Comparison of ENCODE assay signal across 8 cellular contexts in the genomic region with DNA sequence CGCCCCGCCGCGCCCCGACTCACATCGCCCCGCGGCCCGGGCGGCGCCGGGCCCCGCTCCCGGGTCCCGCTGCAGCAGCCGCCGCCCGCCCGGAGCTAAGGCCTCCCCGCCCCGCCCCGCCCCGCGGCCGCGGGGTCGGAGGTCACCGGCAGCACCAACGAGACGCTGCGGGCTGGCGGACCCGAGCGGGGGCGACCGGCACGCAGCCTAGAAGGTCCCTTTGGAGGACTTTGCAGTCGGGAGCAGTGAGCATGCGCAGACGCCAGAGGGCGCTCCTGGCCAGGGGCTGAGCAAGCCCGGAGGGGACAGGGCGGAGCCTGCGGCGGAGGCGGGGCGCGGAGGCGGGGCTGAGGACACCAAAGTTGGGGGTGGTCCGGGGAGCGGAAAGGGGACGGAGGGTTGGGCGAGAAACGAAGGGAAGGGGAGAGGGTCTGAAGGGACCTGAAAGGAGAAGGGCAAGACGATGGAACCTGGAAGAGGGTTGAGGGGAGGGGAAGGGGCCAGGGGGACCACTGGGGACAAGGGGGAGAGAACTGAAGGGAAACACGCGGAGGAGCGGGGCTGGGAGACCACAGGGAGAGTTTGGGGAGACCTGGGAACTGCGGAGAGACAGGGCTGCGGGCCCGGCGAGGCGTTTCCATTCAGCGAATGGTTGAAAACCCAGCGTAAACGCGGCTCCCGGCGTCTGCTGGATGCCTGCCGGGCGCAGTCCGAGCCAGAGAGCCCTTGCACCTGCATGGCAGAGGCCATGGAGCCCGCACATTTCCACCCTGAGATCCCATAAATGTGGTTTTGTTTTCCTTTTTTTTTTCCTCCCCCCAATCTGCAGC. TPM values are rescaled to one million over a fixed set of nuclear protein-coding genes. Genes with fewer than 3 reads are reported as not detected.
DNase-seq lines count a peak whose midpoint lies in the region; ATAC-seq and TF ChIP-seq lines count a peak whose summit lies in the region.

Gene FRS3 (minus strand): TSS at position 108 of the 830 bp plus-strand sequence. CDS start 2,913 bp downstream, outside the sequence.

- H3K27me3 Mint-ChIP-seq in WTC11 (ENCODE audit: low read depth) = peaks cover 42% of the 10 kb centered on the region

- peak; percentile 93 for TF ChIP-seq CTCF in AG09309 (IDR thresholded peaks at IDR 0.05; ENCODE audit: control insufficient read depth, insufficient read depth, low read depth, low read length, missing control alignments)
- peak; percentile 92 for TF ChIP-seq CTCF in WTC11 (IDR thresholded peaks at IDR 0.05)

- POLR2A ChIA-PET in WTC11 (lab: Charles Lee) = no interaction called here

- H3K9me3 Mint-ChIP-seq in WTC11 = no peaks in the 10 kb centered on the region

- ATAC-seq in GM18907 (IDR thresholded peaks at IDR 0.05; ENCODE audit: unreplicated experiment) (peak; percentile 91), HG03139 (IDR thresholded peaks at IDR 0.05; ENCODE audit: unreplicated experiment) (peak; percentile 85), WTC11 (peak; percentile 89)

- H3K4me1 Mint-ChIP-seq in WTC11 = peaks cover 25% of the 10 kb centered on the region

- peak; percentile 66 for DNase-seq in AG09309 (ENCODE audit: low read depth)
- peak; percentile 97 for DNase-seq in NCI-H2227 (lab: John Stamatoyannopoulos, UW; ENCODE audit: unreplicated experiment)
- DNase-seq in WTC11 (ENCODE audit: low spot score) = peak; percentile 100
- peak; percentile 43 to 99 (median 97) for DNase-seq in caudate nucleus (lab: John Stamatoyannopoulos, UW)
- peak; percentile 98 for DNase-seq in islet precursor cell
- DNase-seq in stimulated activated CD4-positive, alpha-beta T cell treated with anti-CD3 and anti-CD28 coated beads, Interleukin-12 subunit alpha, Interleukin-12 subunit beta, amount 100 ng/mL, for 4 hours = peak; percentile 100

- H3K4me3 Mint-ChIP-seq in WTC11 = peak within 1 kb of the TSS; percentile 95

- CTCF ChIA-PET in WTC11 (lab: Charles Lee) = interaction anchor here (0.6 to 1.0 kb wide), 21 partner anchors 8 to 368 kb away, joined by 3 to 9 read pairs (median 4); partner anchors contain the start of genes BYSL, MED20 and TAF8

- H3K27ac Mint-ChIP-seq in WTC11 = peak within 1 kb of the TSS; percentile 70; the same call in 1 of the 2 replicates

- no peaks in the 10 kb centered on the region; the same call in 1 of the 2 replicates for H3K36me3 Mint-ChIP-seq in WTC11

- H3K4me3 ChIP-seq in AG09309 (ENCODE audit: control insufficient read depth, low read depth, low read length) = peak within 1 kb of the TSS; percentile 49

- peak within 1 kb of the TSS; percentile 70 for H3K27ac ChIP-seq in caudate nucleus (ENCODE audit: low read depth, low read length)

TF ChIP-seq in WTC11, 78 proteins besides CTCF, POLR2A, EP300 and RAD21 (continues in another document):
- TF ChIP-seq, protein P1, sequence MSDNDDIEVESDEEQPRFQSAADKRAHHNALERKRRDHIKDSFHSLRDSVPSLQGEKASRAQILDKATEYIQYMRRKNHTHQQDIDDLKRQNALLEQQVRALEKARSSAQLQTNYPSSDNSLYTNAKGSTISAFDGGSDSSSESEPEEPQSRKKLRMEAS (CRISPR knock-in tag; IDR thresholded peaks at IDR 0.05) = peak; percentile 68; the same call in 1 of the 2 replicates
- TF ChIP-seq TEAD1 (CRISPR knock-in tag; IDR thresholded peaks at IDR 0.05) (peak; percentile 32; the same call in 1 of the 2 replicates), CBFB (CRISPR knock-in tag; IDR thresholded peaks at IDR 0.05; ENCODE audit: low read depth) (peak; percentile 74; the same call in 1 of the 2 replicates), CREM (CRISPR knock-in tag; IDR thresholded peaks at IDR 0.05) (0 out of 2 replicates have a peak, but pooled peaks have one; percentile 59), NFATC4 (CRISPR knock-in tag; IDR thresholded peaks at IDR 0.05) (no peak), ZNF263 (CRISPR knock-in tag; IDR thresholded peaks at IDR 0.05; ENCODE audit: low read depth) (no peak), FOXK1 (CRISPR knock-in tag; IDR thresholded peaks at IDR 0.05) (peak; percentile 75; the same call in 1 of the 2 replicates), ETV6 (CRISPR knock-in tag; IDR thresholded peaks at IDR 0.05) (peak; percentile 51; the same call in 1 of the 2 replicates), NR2C2 (CRISPR knock-in tag; IDR thresholded peaks at IDR 0.05) (peak; percentile 94), HMGA2 (CRISPR knock-in tag; IDR thresholded peaks at IDR 0.05) (no peak), E2F5 (CRISPR knock-in tag; IDR thresholded peaks at IDR 0.05) (peak; percentile 58; the same call in 1 of the 2 replicates), GABPB1 (CRISPR knock-in tag; IDR thresholded peaks at IDR 0.05) (peak; percentile 63; the same call in 1 of the 2 replicates), ARID4B (CRISPR knock-in tag; IDR thresholded peaks at IDR 0.05; ENCODE audit: borderline replicate concordance) (peak; percentile 50; the same call in 1 of the 2 replicates), TP53 (CRISPR knock-in tag; IDR thresholded peaks at IDR 0.05) (no peak)
- TF ChIP-seq, protein P2, sequence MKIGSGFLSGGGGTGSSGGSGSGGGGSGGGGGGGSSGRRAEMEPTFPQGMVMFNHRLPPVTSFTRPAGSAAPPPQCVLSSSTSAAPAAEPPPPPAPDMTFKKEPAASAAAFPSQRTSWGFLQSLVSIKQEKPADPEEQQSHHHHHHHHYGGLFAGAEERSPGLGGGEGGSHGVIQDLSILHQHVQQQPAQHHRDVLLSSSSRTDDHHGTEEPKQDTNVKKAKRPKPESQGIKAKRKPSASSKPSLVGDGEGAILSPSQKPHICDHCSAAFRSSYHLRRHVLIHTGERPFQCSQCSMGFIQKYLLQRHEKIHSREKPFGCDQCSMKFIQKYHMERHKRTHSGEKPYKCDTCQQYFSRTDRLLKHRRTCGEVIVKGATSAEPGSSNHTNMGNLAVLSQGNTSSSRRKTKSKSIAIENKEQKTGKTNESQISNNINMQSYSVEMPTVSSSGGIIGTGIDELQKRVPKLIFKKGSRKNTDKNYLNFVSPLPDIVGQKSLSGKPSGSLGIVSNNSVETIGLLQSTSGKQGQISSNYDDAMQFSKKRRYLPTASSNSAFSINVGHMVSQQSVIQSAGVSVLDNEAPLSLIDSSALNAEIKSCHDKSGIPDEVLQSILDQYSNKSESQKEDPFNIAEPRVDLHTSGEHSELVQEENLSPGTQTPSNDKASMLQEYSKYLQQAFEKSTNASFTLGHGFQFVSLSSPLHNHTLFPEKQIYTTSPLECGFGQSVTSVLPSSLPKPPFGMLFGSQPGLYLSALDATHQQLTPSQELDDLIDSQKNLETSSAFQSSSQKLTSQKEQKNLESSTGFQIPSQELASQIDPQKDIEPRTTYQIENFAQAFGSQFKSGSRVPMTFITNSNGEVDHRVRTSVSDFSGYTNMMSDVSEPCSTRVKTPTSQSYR (CRISPR knock-in tag; IDR thresholded peaks at IDR 0.05) = 0 out of 2 replicates have a peak, but pooled peaks have one; percentile 54
- TF ChIP-seq, protein P3, sequence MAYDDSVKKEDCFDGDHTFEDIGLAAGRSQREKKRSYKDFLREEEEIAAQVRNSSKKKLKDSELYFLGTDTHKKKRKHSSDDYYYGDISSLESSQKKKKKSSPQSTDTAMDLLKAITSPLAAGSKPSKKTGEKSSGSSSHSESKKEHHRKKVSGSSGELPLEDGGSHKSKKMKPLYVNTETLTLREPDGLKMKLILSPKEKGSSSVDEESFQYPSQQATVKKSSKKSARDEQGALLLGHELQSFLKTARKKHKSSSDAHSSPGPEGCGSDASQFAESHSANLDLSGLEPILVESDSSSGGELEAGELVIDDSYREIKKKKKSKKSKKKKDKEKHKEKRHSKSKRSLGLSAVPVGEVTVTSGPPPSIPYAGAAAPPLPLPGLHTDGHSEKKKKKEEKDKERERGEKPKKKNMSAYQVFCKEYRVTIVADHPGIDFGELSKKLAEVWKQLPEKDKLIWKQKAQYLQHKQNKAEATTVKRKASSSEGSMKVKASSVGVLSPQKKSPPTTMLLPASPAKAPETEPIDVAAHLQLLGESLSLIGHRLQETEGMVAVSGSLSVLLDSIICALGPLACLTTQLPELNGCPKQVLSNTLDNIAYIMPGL (CRISPR knock-in tag; IDR thresholded peaks at IDR 0.05) = peak; percentile 95

RNA-seq across cellular contexts. Expression of gene FRS3, which starts in this region (rescaled TPM):
- total RNA-seq in WTC11 (2021) = 5.5 to 7.8 TPM (median 6.0 TPM) in 3 replicates

Comparison
In these comparisons a context has a peak if more than half of its experiments do, and no peak if none do; other contexts are left out.
1. Peak in every context shown above with its lines: DNase-seq, ATAC-seq, H3K4me3 ChIP-seq and H3K27ac ChIP-seq.